In genomic region chr2:54941248-54941984, GRCh38 we compare ENCODE assay signal across 23 cellular contexts.
DNase-seq lines count a peak whose midpoint lies in the region; ATAC-seq, FAIRE-seq and TF ChIP-seq lines count a peak whose summit lies in the region.
"Had no signal": no experiment of that assay in that cellular context is flagged by ENCODE, and none has a peak within 500 bp of the region (broad histone marks: within the 10 kb centered on the region; RNA-seq: fewer than 3 reads in every experiment).

No MANE protein-coding gene starts in this region.

- WGBS in K562 (ENCODE audit: insufficient coverage, low coverage, missing lambda C conversion rate) = 15% methylated on average over 12 of the region's 15 CpGs

- H3K36me3 ChIP-seq in K562 (ENCODE audit: control insufficient read depth, insufficient read depth, low read length) (no peaks in the 10 kb centered on the region), neural progenitor cell (no peaks in the 10 kb centered on the region)
- H3K36me3 ChIP-seq: BE2C had no signal

- H3K9me3 Mint-ChIP-seq in immature natural killer cell (peaks cover 0 to 6% (median under 1%) of the 10 kb centered on the region in 6 donors), neural progenitor cell (peaks cover 5% of the 10 kb centered on the region)
- peaks cover 0 to 20% of the 10 kb centered on the region in 2 donors for H3K9me3 Mint-ChIP-seq in stimulated activated naive CD8-positive, alpha-beta T cell treated with anti-CD3 and anti-CD28 coated beads, Interleukin-15, amount 100 ng/mL, for 72 hours

- TF ChIP-seq CTCF in K562 (IDR thresholded peaks at IDR 0.05 in 2 of 3, conservative IDR thresholded peaks at IDR 0.05 in 1 of 3; ENCODE audit: insufficient read depth in 2 of 3, low read depth in 1 of 3, low read length in 3 of 3) = no peak
- no peak for TF ChIP-seq CTCF in neural progenitor cell (IDR thresholded peaks at IDR 0.05)

- DNase-seq in Ammon's horn (ENCODE audit: low spot score) (peak; percentile 62), K562 (ENCODE audit: extremely low read depth in 1 of 4, low spot score in 3 of 4) (no peak), immature natural killer cell (no peak), neural progenitor cell (ENCODE audit: low spot score) (peak; percentile 34), SW480 (ENCODE audit: low spot score) (no peak), NOMO-1 treated with DMSO at 0.1 percent for 48 hours (lab: John Stamatoyannopoulos, UW; ENCODE audit: unreplicated experiment) (no peak)
- no peak for DNase-seq in stimulated activated naive CD8-positive, alpha-beta T cell treated with anti-CD3 and anti-CD28 coated beads, Interleukin-15, amount 100 ng/mL, for 72 hours
- DNase-seq: 8988T, BE2C, DMS53, EL, GM23248, HCEC 1CT, NCI-H1417 treated with DMSO at 0.1 percent for 48 hours, NCI-H1930, NCI-H345, NCI-H524 treated with DMSO at 0.1 percent for 48 hours, PC-9 had no signal

- H3K4me3 Mint-ChIP-seq in immature natural killer cell (no peak overlapping the region), neural progenitor cell (no peak overlapping the region)
- no peak overlapping the region for H3K4me3 Mint-ChIP-seq in stimulated activated naive CD8-positive, alpha-beta T cell treated with anti-CD3 and anti-CD28 coated beads, Interleukin-15, amount 100 ng/mL, for 72 hours
- H3K4me3 Mint-ChIP-seq: CD4-positive, CD25-positive, alpha-beta regulatory T cell had no signal

- H3K4me1 Mint-ChIP-seq in immature natural killer cell (peaks cover 17 to 28% of the 10 kb centered on the region in 2 donors), neural progenitor cell (peaks cover 12% of the 10 kb centered on the region)
- peaks cover 11% of the 10 kb centered on the region for H3K4me1 Mint-ChIP-seq in stimulated activated naive CD8-positive, alpha-beta T cell treated with anti-CD3 and anti-CD28 coated beads, Interleukin-15, amount 100 ng/mL, for 72 hours

- H3K4me1 ChIP-seq in K562 (replicated peaks in 1 of 2; ENCODE audit: control insufficient read depth in 2 of 2, insufficient read depth in 2 of 2, low read length in 2 of 2) = peaks cover 0 to 2% of the 10 kb centered on the region in 2 experiments; a peak in 1 of 5 replicates
- peaks cover 18% of the 10 kb centered on the region for H3K4me1 ChIP-seq in neural progenitor cell
- H3K4me1 ChIP-seq: BE2C had no signal

- in situ Hi-C loops in K562 (cut with MboI) = no loop called here

- H4K20me1 ChIP-seq in K562 (replicated peaks; ENCODE audit: control insufficient read depth, insufficient read depth, low read length) (no peaks in the 10 kb centered on the region), neural progenitor cell (ENCODE audit: low read depth) (no peaks in the 10 kb centered on the region)

- H2AFZ ChIP-seq in K562 (ENCODE audit: low read depth, low read length) (no peak overlapping the region), neural progenitor cell (replicated peaks) (no peak overlapping the region)
- H2AFZ ChIP-seq: GM23248, PC-9 had no signal

- H3K27me3 ChIP-seq in K562 (ENCODE audit: control insufficient read depth in 2 of 2, insufficient read depth in 2 of 2, low read length in 2 of 2) (peaks cover 3 to 21% of the 10 kb centered on the region in 2 experiments; a peak in 4 of 5 replicates), neural progenitor cell (no peaks in the 10 kb centered on the region)
- H3K27me3 ChIP-seq: BE2C had no signal

- intact Hi-C loops in K562 (cut with micrococcal nuclease) = no loop called here

- H3K36me3 Mint-ChIP-seq in immature natural killer cell (peaks cover 0 to 5% (median 3%) of the 10 kb centered on the region in 3 donors), neural progenitor cell (no peaks in the 10 kb centered on the region)
- H3K36me3 Mint-ChIP-seq: CD4-positive, CD25-positive, alpha-beta regulatory T cell had no signal

- no peak for TF ChIP-seq POLR2A in K562 (conservative IDR thresholded peaks at IDR 0.05)

- TF ChIP-seq EP300 in K562 (IDR thresholded peaks at IDR 0.05; ENCODE audit: low read length) = no peak

- CTCF ChIA-PET in K562 (lab: Yijun Ruan, JAX; ENCODE audit: low intra/inter-chr PET ratio) = interaction anchor here (0.5 kb wide), 1 partner anchor 665 kb away, joined by 3 read pairs; no protein-coding TSS in a partner anchor

- H3K4me3 ChIP-seq in K562 (no peak overlapping the region), neural progenitor cell (no peak overlapping the region)
- H3K4me3 ChIP-seq: GM23248, PC-9, SK-N-MC had no signal

- H3K79me2 ChIP-seq in K562 (ENCODE audit: control insufficient read depth, insufficient read depth, low read length) (no peaks in the 10 kb centered on the region), neural progenitor cell (ENCODE audit: low read depth) (no peaks in the 10 kb centered on the region)

- H3K4me2 ChIP-seq in K562 (ENCODE audit: insufficient read depth, low read length) = no peak overlapping the region
- peak overlapping the region; percentile 7 for H3K4me2 ChIP-seq in neural progenitor cell
- H3K4me2 ChIP-seq: KMS-11, PC-9 had no signal

- H3K27ac Mint-ChIP-seq in immature natural killer cell (peak overlapping the region in 4 of 6 donors; percentile 0 to 69 (median 14)), neural progenitor cell (no peak overlapping the region)
- no peak overlapping the region for H3K27ac Mint-ChIP-seq in stimulated activated naive CD8-positive, alpha-beta T cell treated with anti-CD3 and anti-CD28 coated beads, Interleukin-15, amount 100 ng/mL, for 72 hours
- H3K27ac Mint-ChIP-seq: CD4-positive, CD25-positive, alpha-beta regulatory T cell had no signal

- TF ChIP-seq RAD21 in K562 (CRISPR knock-in tag; conservative IDR thresholded peaks at IDR 0.05 in 1 of 2, IDR thresholded peaks at IDR 0.05 in 1 of 2) = no peak

- H3K27ac ChIP-seq in K562 (ENCODE audit: extremely low read depth, low read depth, low read length) = no peak overlapping the region
- H3K27ac ChIP-seq in neural progenitor cell = no peak overlapping the region
- H3K27ac ChIP-seq: GM23248, KMS-11, PC-9, SK-N-MC had no signal

- H3K9me3 ChIP-seq in K562 (replicated peaks; ENCODE audit: control insufficient read depth, insufficient read depth, low read depth, low read length) (no peaks in the 10 kb centered on the region), neural progenitor cell (ENCODE audit: low read depth) (no peaks in the 10 kb centered on the region)
- H3K9me3 ChIP-seq: BE2C had no signal

- no peaks in the 10 kb centered on the region for H3F3A ChIP-seq in neural progenitor cell (ENCODE audit: low read depth)

- BruUV-seq in K562 (replicated peaks; lab: Mats Ljungman, UMichigan) = no TSS peak

- POLR2A ChIA-PET in K562 (lab: Yijun Ruan, JAX) = interaction anchor here (0.7 to 1.4 kb wide), 5 partner anchors 10 to 49 kb away, joined by 3 to 4 read pairs (median 3); no protein-coding TSS in a partner anchor

- H3K27me3 Mint-ChIP-seq in immature natural killer cell (ENCODE audit: low read depth in 3 of 3) (peaks cover 0 to 2% (median 0%) of the 10 kb centered on the region in 3 donors), neural progenitor cell (ENCODE audit: insufficient read depth, low read depth) (peaks cover 2% of the 10 kb centered on the region)
- no peaks in the 10 kb centered on the region for H3K27me3 Mint-ChIP-seq in stimulated activated naive CD8-positive, alpha-beta T cell treated with anti-CD3 and anti-CD28 coated beads, Interleukin-15, amount 100 ng/mL, for 72 hours
- H3K27me3 Mint-ChIP-seq: CD4-positive, CD25-positive, alpha-beta regulatory T cell had no signal

- H3K9ac ChIP-seq in K562 (ENCODE audit: insufficient read depth in 1 of 2, low read depth in 2 of 2, low read length in 2 of 2) (no peak overlapping the region), neural progenitor cell (no peak overlapping the region)
- H3K9ac ChIP-seq: GM23248, KMS-11 had no signal

- no peaks in the 10 kb centered on the region for H3K9me1 ChIP-seq in K562 (ENCODE audit: control insufficient read depth, insufficient read depth, low read length)

- ATAC-seq in K562 = no peak
- no peak for ATAC-seq in stimulated activated naive CD8-positive, alpha-beta T cell treated with anti-CD3 and anti-CD28 coated beads, Interleukin-15, amount 100 ng/mL, for 72 hours
- no peak for ATAC-seq in HG03159 (IDR thresholded peaks at IDR 0.05; ENCODE audit: unreplicated experiment)

- FAIRE-seq in K562 (lab: Jason Lieb, UNC) = peak; percentile 6
- FAIRE-seq: GM12891 had no signal

TF ChIP-seq in K562, 482 proteins besides CTCF, POLR2A, EP300 and RAD21:
- TF ChIP-seq ZNF24 (IDR thresholded peaks at IDR 0.05) = no peak
- TF ChIP-seq FOXK2 (conservative IDR thresholded peaks at IDR 0.05 in 1 of 2, IDR thresholded peaks at IDR 0.05 in 1 of 2; ENCODE audit: low read depth in 2 of 2) = no peak
- TF ChIP-seq BRD9 (IDR thresholded peaks at IDR 0.05; ENCODE audit: low read depth, partially characterized antibody) = no peak
- TF ChIP-seq ZNF75A (CRISPR knock-in tag; IDR thresholded peaks at IDR 0.05) = no peak
- no peak for TF ChIP-seq ZNF445 (CRISPR knock-in tag; IDR thresholded peaks at IDR 0.05; ENCODE audit: low read depth)
- no peak for TF ChIP-seq PHF20 (IDR thresholded peaks at IDR 0.05; ENCODE audit: partially characterized antibody)
- TF ChIP-seq GTF2E2 (tag; IDR thresholded peaks at IDR 0.05) = no peak
- TF ChIP-seq LEF1 (IDR thresholded peaks at IDR 0.05) = no peak
- no peak for TF ChIP-seq SP2 (IDR thresholded peaks at IDR 0.05; ENCODE audit: extremely low read depth, low read depth, low read length, poor library complexity, severe bottlenecking)
- TF ChIP-seq ZBTB2 (IDR thresholded peaks at IDR 0.05) = no peak
- no peak for TF ChIP-seq NCOR1 (IDR thresholded peaks at IDR 0.05)

Comparison
In these comparisons a context has a peak if more than half of its experiments do, and no peak if none do; other contexts are left out.
1. DNase-seq: peak in Ammon's horn (single experiment) and neural progenitor cell (single experiment); none in K562 (0 of 4), immature natural killer cell (0 of 3), stimulated activated naive CD8-positive, alpha-beta T cell treated with anti-CD3 and anti-CD28 coated beads, Interleukin-15, amount 100 ng/mL, for 72 hours (0 of 2), SW480 (single experiment) and NOMO-1 treated with DMSO at 0.1 percent for 48 hours (single experiment).
2. H3K27ac Mint-ChIP-seq: peak in immature natural killer cell (4 of 6); none in neural progenitor cell (single experiment) and stimulated activated naive CD8-positive, alpha-beta T cell treated with anti-CD3 and anti-CD28 coated beads, Interleukin-15, amount 100 ng/mL, for 72 hours (0 of 2).